ENCODE assay signal across 29 cellular contexts in the genomic region with DNA sequence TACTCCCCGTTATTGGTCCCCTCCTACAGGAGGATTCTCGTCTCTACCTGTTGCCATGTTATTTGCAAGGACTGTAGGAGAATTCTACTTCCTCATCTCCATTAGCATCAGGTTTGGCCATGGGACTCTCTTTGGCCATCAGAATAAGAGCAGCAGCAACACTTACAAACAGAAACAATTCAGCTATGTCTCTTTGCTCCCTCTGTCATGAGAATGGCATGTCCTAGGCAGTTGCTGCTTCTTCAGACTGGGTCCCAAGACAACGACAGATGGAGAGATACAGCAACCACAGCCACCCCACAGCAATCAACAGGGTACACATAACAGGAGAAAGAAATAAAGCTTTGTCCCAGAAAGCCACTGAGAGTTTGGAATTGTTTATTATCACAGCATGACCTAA. TPM values are rescaled to one million over a fixed set of nuclear protein-coding genes. Genes with fewer than 3 reads are reported as not detected.
DNase-seq lines count a peak whose midpoint lies in the region; ATAC-seq and TF ChIP-seq lines count a peak whose summit lies in the region.
"Had no signal": no experiment of that assay in that cellular context is flagged by ENCODE, and none has a peak within 500 bp of the region (broad histone marks: within the 10 kb centered on the region; RNA-seq: fewer than 3 reads in every experiment).

No MANE protein-coding gene starts in this region.

- DNase-seq in AG20443 (ENCODE audit: low spot score) (peak; percentile 17), chondrocyte (ENCODE audit: low spot score) (no peak), mucosa of descending colon (no peak), COR-L47 (lab: John Stamatoyannopoulos, UW) (no peak), type B pancreatic cell (ENCODE audit: extremely low spot score, unreplicated experiment) (no peak), medulla oblongata (ENCODE audit: extremely low spot score) (no peak), GM19238 (ENCODE audit: insufficient read length, low spot score) (no peak)
- DNase-seq: activated CD4-positive, alpha-beta T cell treated with anti-CD3 and anti-CD28 coated beads, Interleukin-2, amount 10 ng/mL, durations not matched to agents 24 days and 14 days; activated gamma-delta T cell treated with Interleukin-2 at 50 U/mL for 16 hours; activated T-cell treated with anti-CD3 and anti-CD28 coated beads, Interleukin-2, amount 50 U/mL, for 24 hours; C1 segment of cervical spinal cord; effector CD8-positive, alpha-beta T cell; kidney glomerular epithelial cell; naive B cell; NCI-H1048; NCI-H187; NCI-H2171; NCI-H510A; PC-9; stimulated activated CD4-positive, alpha-beta T cell treated with anti-CD3 and anti-CD28 coated beads, Interleukin-1b, Interleukin-23, amount 100 ng/mL, for 48 hours; stimulated activated CD8-positive, alpha-beta memory T cell treated with anti-CD3 and anti-CD28 coated beads, Interleukin-4, amount 100 ng/mL, for 48 hours; stimulated activated naive CD8-positive, alpha-beta T cell treated with anti-CD3 and anti-CD28 coated beads, Interleukin-15, amount 100 ng/mL, for 72 hours; thyroid gland; WERI-Rb-1 had no signal

- H3K36me3 Mint-ChIP-seq in chondrocyte (ENCODE audit: low read depth) = no peaks in the 10 kb centered on the region
- no peaks in the 10 kb centered on the region for H3K36me3 Mint-ChIP-seq in type B pancreatic cell

- no peaks in the 10 kb centered on the region for H3K9me3 ChIP-seq in HEK293 (ENCODE audit: control insufficient read depth, insufficient read depth, low read depth, low read length)
- H3K9me3 ChIP-seq in mucosa of descending colon = no peaks in the 10 kb centered on the region
- H3K9me3 ChIP-seq: thyroid gland had no signal

- POLR2A ChIA-PET in HEK293 (lab: Yijun Ruan, JAX) = no interaction called here

- H3K27me3 Mint-ChIP-seq in chondrocyte (ENCODE audit: low read depth) = no peaks in the 10 kb centered on the region
- H3K27me3 Mint-ChIP-seq in type B pancreatic cell = no peaks in the 10 kb centered on the region
- H3K27me3 Mint-ChIP-seq: brain, naive B cell had no signal

- peak; percentile 28 for ATAC-seq in mucosa of descending colon
- ATAC-seq: Right ventricle myocardium inferior; stimulated activated naive CD8-positive, alpha-beta T cell treated with anti-CD3 and anti-CD28 coated beads, Interleukin-15, amount 100 ng/mL, for 72 hours had no signal

- CTCF ChIA-PET in HEK293 (lab: Yijun Ruan, JAX) = no interaction called here

- H3K9me3 Mint-ChIP-seq in chondrocyte (ENCODE audit: low read depth) = peaks cover 2% of the 10 kb centered on the region
- H3K9me3 Mint-ChIP-seq in type B pancreatic cell = no peaks in the 10 kb centered on the region
- H3K9me3 Mint-ChIP-seq: activated T-cell treated with anti-CD3 and anti-CD28 coated beads, Interleukin-2, amount 50 U/mL, for 24 hours had no signal

- H3K27ac Mint-ChIP-seq in chondrocyte (ENCODE audit: unreplicated experiment) (peak overlapping the region; percentile 82), type B pancreatic cell (no peak overlapping the region)
- H3K27ac Mint-ChIP-seq: activated CD4-positive, alpha-beta T cell treated with anti-CD3 and anti-CD28 coated beads, Interleukin-2, amount 10 ng/mL, durations not matched to agents 24 days and 14 days; activated T-cell treated with anti-CD3 and anti-CD28 coated beads, Interleukin-2, amount 50 U/mL, for 24 hours; brain; naive B cell; stimulated activated naive CD8-positive, alpha-beta T cell treated with anti-CD3 and anti-CD28 coated beads, Interleukin-15, amount 100 ng/mL, for 72 hours had no signal

- H3K4me3 Mint-ChIP-seq in chondrocyte (ENCODE audit: unreplicated experiment) (no peak overlapping the region), type B pancreatic cell (no peak overlapping the region)
- H3K4me3 Mint-ChIP-seq: activated CD4-positive, alpha-beta T cell treated with anti-CD3 and anti-CD28 coated beads, Interleukin-2, amount 10 ng/mL, durations not matched to agents 24 days and 14 days; activated T-cell treated with anti-CD3 and anti-CD28 coated beads, Interleukin-2, amount 50 U/mL, for 24 hours; brain; naive B cell; stimulated activated naive CD8-positive, alpha-beta T cell treated with anti-CD3 and anti-CD28 coated beads, Interleukin-15, amount 100 ng/mL, for 72 hours had no signal

- no peak overlapping the region for H3K27ac ChIP-seq in HEK293 (ENCODE audit: extremely low read depth, low read depth, low read length)
- H3K27ac ChIP-seq: epithelial cell of prostate, PC-9, thyroid gland, WERI-Rb-1 had no signal

- TF ChIP-seq CTCF in HEK293 (tag by site-specific recombination; IDR thresholded peaks at IDR 0.05) (no peak), chondrocyte (IDR thresholded peaks at IDR 0.05) (no peak), mucosa of descending colon (IDR thresholded peaks at IDR 0.05) (no peak), type B pancreatic cell (conservative IDR thresholded peaks at IDR 0.05) (no peak)

- H3K4me1 Mint-ChIP-seq in chondrocyte (ENCODE audit: low read depth) = peaks cover 25% of the 10 kb centered on the region
- no peaks in the 10 kb centered on the region for H3K4me1 Mint-ChIP-seq in type B pancreatic cell (ENCODE audit: unreplicated experiment)
- H3K4me1 Mint-ChIP-seq: naive B cell had no signal

- intact Hi-C loops in mucosa of descending colon (cut with DNase I, micrococcal nuclease) = no loop called here

- H3K36me3 ChIP-seq in HEK293 (ENCODE audit: control insufficient read depth in 2 of 2, insufficient read depth in 1 of 2, low read length in 2 of 2) = no peaks in the 10 kb centered on the region
- H3K36me3 ChIP-seq in mucosa of descending colon (ENCODE audit: low read depth) = no peaks in the 10 kb centered on the region
- H3K36me3 ChIP-seq: thyroid gland, WERI-Rb-1 had no signal

- peaks cover 11% of the 10 kb centered on the region for H3K4me1 ChIP-seq in HEK293 (ENCODE audit: control insufficient read depth, insufficient read depth, low read length)
- no peaks in the 10 kb centered on the region for H3K4me1 ChIP-seq in mucosa of descending colon (ENCODE audit: low read depth)
- H3K4me1 ChIP-seq: thyroid gland had no signal

- no peak overlapping the region for H3K4me3 ChIP-seq in HEK293 (ENCODE audit: low read depth, low read length)
- no peak overlapping the region for H3K4me3 ChIP-seq in mucosa of descending colon
- H3K4me3 ChIP-seq: PC-9, smooth muscle cell, thyroid gland had no signal

TF ChIP-seq in HEK293, 187 proteins besides CTCF, POLR2A, EP300 and RAD21:
- TF ChIP-seq SCRT2 (tag by site-specific recombination; IDR thresholded peaks at IDR 0.05) (peak; percentile 56), ZNF654 (tag by site-specific recombination; IDR thresholded peaks at IDR 0.05; ENCODE audit: low read depth) (no peak)

RNA-seq across cellular contexts. Expression of a gene that starts 19.7 kb away (rescaled TPM):
- 46.0 to 54.6 TPM (median 46.8 TPM) in 3 replicates for total RNA-seq in chondrocyte
- total RNA-seq in mucosa of descending colon = 100 to 1,000 TPM in 1 of 3 donors, 10 to 100 TPM in 2; 63.2 to 106 (median 69.8) TPM
- 10.3 and 11.5 TPM in 2 replicates for total RNA-seq in type B pancreatic cell (ENCODE audit: low replicate concordance)

RNA-seq across cellular contexts. Expression of a gene that starts 47.7 kb away (rescaled TPM):
- 11.1 to 11.8 TPM (median 11.5 TPM) in 3 replicates for total RNA-seq in chondrocyte
- 10 to 100 TPM; 10.4 to 12.8 (median 11.3) TPM for total RNA-seq in mucosa of descending colon
- total RNA-seq in type B pancreatic cell (ENCODE audit: low replicate concordance) = 15.6 and 20.1 TPM in 2 replicates
